ENCODE assay signal across 8 cellular contexts in genomic region chr4:153466637-153467153, GRCh38. TPM values are rescaled to one million over a fixed set of nuclear protein-coding genes. Genes with fewer than 3 reads are reported as not detected.
DNase-seq lines count a peak whose midpoint lies in the region; ATAC-seq and TF ChIP-seq lines count a peak whose summit lies in the region.

No MANE protein-coding gene starts in this region.

- peaks cover 0 to 2% (median 0%) of the 10 kb centered on the region in 8 donors for H3K9me3 Mint-ChIP-seq in CD4-positive, alpha-beta memory T cell

- TF ChIP-seq CTCF in LNCaP clone FGC (IDR thresholded peaks at IDR 0.05; ENCODE audit: control insufficient read depth, extremely low read depth, insufficient read depth) (no peak), astrocyte of the spinal cord (IDR thresholded peaks at IDR 0.05; ENCODE audit: low read depth, low read length) (no peak), thoracic aorta (IDR thresholded peaks at IDR 0.05) (no peak)

- peaks cover 31 to 64% (median 39%) of the 10 kb centered on the region in 4 donors for H3K4me1 Mint-ChIP-seq in CD4-positive, alpha-beta memory T cell

- POLR2A ChIA-PET in CD4-positive, alpha-beta memory T cell (lab: Charles Lee; ENCODE audit: partially characterized antibody): interaction anchor here (0.9 to 20.6 kb wide), 31 partner anchors 12 to 930 kb away, joined by 3 to 546 read pairs (median 7); no protein-coding TSS in a partner anchor

- H3K36me3 Mint-ChIP-seq in CD4-positive, alpha-beta memory T cell: peaks cover 0 to 30% of the 10 kb centered on the region in 2 donors

- peak in 1 of 5 donors; percentile 50 for DNase-seq in CD4-positive, alpha-beta memory T cell
- DNase-seq in LNCaP clone FGC (ENCODE audit: low read depth): no peak
- no peak for DNase-seq in astrocyte of the spinal cord (ENCODE audit: low read depth, low spot score)
- DNase-seq in thoracic aorta (ENCODE audit: low spot score): no peak
- DNase-seq in NCI-H510A (lab: John Stamatoyannopoulos, UW): no peak
- DNase-seq in A172 (ENCODE audit: low spot score): no peak

- ATAC-seq in GM21447 (IDR thresholded peaks at IDR 0.05; ENCODE audit: unreplicated experiment) (peak; percentile 12), thoracic aorta (ENCODE audit: insufficient number of reproducible peaks, low FRiP score, low read depth) (no peak)

- CTCF ChIA-PET in CD4-positive, alpha-beta memory T cell (lab: Charles Lee; ENCODE audit: partially characterized antibody): interaction anchor here (0.9 to 8.3 kb wide), 32 partner anchors 11 to 182 kb away, joined by 3 to 100 read pairs (median 8); no protein-coding TSS in a partner anchor

- H3K27me3 Mint-ChIP-seq in CD4-positive, alpha-beta memory T cell: no peaks in the 10 kb centered on the region

- no peaks in the 10 kb centered on the region for H3K27me3 ChIP-seq in CD4-positive, alpha-beta memory T cell (ENCODE audit: insufficient read depth, low read length)
- no peaks in the 10 kb centered on the region for H3K27me3 ChIP-seq in layer of hippocampus (ENCODE audit: control insufficient read depth, insufficient read depth, low read length)
- no peaks in the 10 kb centered on the region for H3K27me3 ChIP-seq in thoracic aorta (replicated peaks; ENCODE audit: insufficient read depth)

- in situ Hi-C loops in astrocyte of the spinal cord (cut with HindIII; ENCODE audit: low sequenced_read_pairs): no loop called here

- peaks cover 41% of the 10 kb centered on the region for H3K4me1 ChIP-seq in CD4-positive, alpha-beta memory T cell (ENCODE audit: insufficient read depth, low read length)
- H3K4me1 ChIP-seq in thoracic aorta (ENCODE audit: control insufficient read depth in 1 of 2, low read depth in 2 of 2): peaks cover 21 to 48% of the 10 kb centered on the region in 2 donors

- intact Hi-C loops in CD4-positive, alpha-beta memory T cell (cut with micrococcal nuclease): loop anchor here (1.0 kb wide), 5 partner anchors 22 to 56 kb away; no protein-coding TSS in a partner anchor

- H3K9me3 ChIP-seq in CD4-positive, alpha-beta memory T cell (ENCODE audit: control insufficient read depth in 1 of 2, low read length in 2 of 2): no peaks in the 10 kb centered on the region
- H3K9me3 ChIP-seq in thoracic aorta: no peaks in the 10 kb centered on the region

- H3K36me3 ChIP-seq in CD4-positive, alpha-beta memory T cell (ENCODE audit: insufficient read depth, low read length): no peaks in the 10 kb centered on the region
- no peaks in the 10 kb centered on the region for H3K36me3 ChIP-seq in thoracic aorta

- H3K4me3 Mint-ChIP-seq in CD4-positive, alpha-beta memory T cell: peak overlapping the region; percentile 84 to 99 (median 98)

- H3K27ac Mint-ChIP-seq in CD4-positive, alpha-beta memory T cell: peak overlapping the region; percentile 90 to 100 (median 98)

- H3K27ac ChIP-seq in CD4-positive, alpha-beta memory T cell (ENCODE audit: low read depth, low read length): peak overlapping the region; percentile 76
- H3K27ac ChIP-seq in layer of hippocampus (ENCODE audit: low read depth, low read length) (peak overlapping the region; percentile 46), thoracic aorta (peak overlapping the region; percentile 63 to 67)

- peak overlapping the region; percentile 79 to 86 for H3K4me3 ChIP-seq in CD4-positive, alpha-beta memory T cell (ENCODE audit: low read length in 2 of 2)
- H3K4me3 ChIP-seq in LNCaP clone FGC (ENCODE audit: low read depth, low read length): peak overlapping the region; percentile 82
- H3K4me3 ChIP-seq in astrocyte of the spinal cord (ENCODE audit: low read depth, low read length): peak overlapping the region; percentile 70
- peak overlapping the region; percentile 96 for H3K4me3 ChIP-seq in thoracic aorta

RNA-seq across cellular contexts. Expression of gene TMEM131L, which starts 0.5 kb away (rescaled TPM):
- 10 to 100 TPM; 62.5 to 65.6 TPM for total RNA-seq in CD4-positive, alpha-beta memory T cell
- polyA plus RNA-seq in CD4-positive, alpha-beta memory T cell: 10 to 100 TPM; 20.8 to 43.8 TPM
- total RNA-seq in thoracic aorta: 10 to 100 TPM; 22.2 to 25.6 TPM
- total RNA-seq in A172 (2014; rRNA removed; shearing (Covaris generic)): 8.6 and 9.0 TPM in 2 replicates
